In genomic region chr15:100873029-100873677, GRCh38 we compare ENCODE assay signal across 1 cellular context.
TF ChIP-seq lines count a peak whose summit lies in the region.

No MANE protein-coding gene starts in this region.

TF ChIP-seq in K562, 482 proteins besides CTCF, POLR2A, EP300 and RAD21:
- TF ChIP-seq ZNF395 (CRISPR knock-in tag; IDR thresholded peaks at IDR 0.05) (no peak), MED1 (CRISPR knock-in tag; IDR thresholded peaks at IDR 0.05; ENCODE audit: borderline replicate concordance) (no peak), DEAF1 (CRISPR knock-in tag; IDR thresholded peaks at IDR 0.05) (peak; percentile 15; the same call in 1 of the 2 replicates), SMC3 (conservative IDR thresholded peaks at IDR 0.05; ENCODE audit: insufficient read depth, low read depth, low read length) (peak; percentile 71), NFIC (IDR thresholded peaks at IDR 0.05) (no peak), CEBPB (tag; IDR thresholded peaks at IDR 0.05) (peak; percentile 79), CEBPG (CRISPR knock-in tag; IDR thresholded peaks at IDR 0.05) (no peak), CEBPG (tag; conservative IDR thresholded peaks at IDR 0.05 in 1 of 2, IDR thresholded peaks at IDR 0.05 in 1 of 2) (peak; percentile 43 to 70; a peak in 3 of 4 replicates), JUND (IDR thresholded peaks at IDR 0.05; ENCODE audit: borderline replicate concordance, low read depth, low read length) (peak; percentile 26; the same call in 1 of the 2 replicates), JUND (tag; IDR thresholded peaks at IDR 0.05; ENCODE audit: borderline replicate concordance, low read depth, low read length) (no peak), HDAC6 (IDR thresholded peaks at IDR 0.05; ENCODE audit: low read depth, low read length) (no peak)
TF ChIP-seq in K562: peak in this region for 5.
